In the genomic region with DNA sequence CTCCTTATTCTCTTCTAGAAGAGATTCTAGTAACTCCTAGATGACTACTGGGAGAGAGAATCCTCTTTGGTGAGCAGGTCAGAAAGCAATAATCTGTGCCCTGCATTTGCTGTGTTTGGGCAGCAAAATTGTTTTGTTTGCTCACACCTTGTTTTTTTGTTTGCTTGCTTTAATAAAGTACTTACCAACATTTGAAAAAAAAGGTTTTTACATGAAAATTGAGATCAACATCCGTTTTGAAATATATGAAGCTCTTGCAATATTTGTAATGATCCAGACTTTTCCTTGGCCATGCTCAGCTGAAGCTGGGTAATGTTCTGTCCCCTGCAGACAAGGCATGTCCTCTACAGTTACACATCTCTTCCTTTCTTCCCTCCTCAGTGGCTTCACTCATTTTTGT, we compare ENCODE assay signal across 23 cellular contexts.
DNase-seq lines count a peak whose midpoint lies in the region; ATAC-seq, FAIRE-seq and TF ChIP-seq lines count a peak whose summit lies in the region.
"Had no signal": no experiment of that assay in that cellular context is flagged by ENCODE, and none has a peak within 500 bp of the region (broad histone marks: within the 10 kb centered on the region; RNA-seq: fewer than 3 reads in every experiment).

No MANE protein-coding gene starts in this region.

- H3K4me3 Mint-ChIP-seq in H9: no peak overlapping the region
- H3K4me3 Mint-ChIP-seq: HFFc6 had no signal

- H4K91ac ChIP-seq in H9 (ENCODE audit: insufficient read length, low read depth, low read length): no peak overlapping the region

- peaks cover 5% of the 10 kb centered on the region in 2 experiments for H3K4me1 Mint-ChIP-seq in H9

- no peaks in the 10 kb centered on the region for H3K79me1 ChIP-seq in H9 (ENCODE audit: insufficient read depth, low read depth, low read length, poor library complexity, severe bottlenecking)

- RAD21 ChIA-PET in GM12878 (lab: Charles Lee; ENCODE audit: unreplicated experiment): interaction anchor here (1.0 to 1.2 kb wide), 2 partner anchors 57 to 62 kb away, joined by 3 to 6 read pairs; a partner anchor contains a TSS

- no peak overlapping the region for H2BK20ac ChIP-seq in H9 (ENCODE audit: low read depth, low read length, poor library complexity, severe bottlenecking)

- in situ Hi-C loops in G401 (cut with HindIII; ENCODE audit: low sequenced_read_pairs): no loop called here
- in situ Hi-C loops in GM12878 (cut with MboI): no loop called here

- H3K79me2 ChIP-seq in GM12878 (ENCODE audit: control insufficient read depth, insufficient read depth, low read length) (no peaks in the 10 kb centered on the region), H9 (ENCODE audit: insufficient read depth, low read length) (no peaks in the 10 kb centered on the region)

- no peak overlapping the region for H3K56ac ChIP-seq in H9 (ENCODE audit: insufficient read length, low read depth, low read length)

- H3K27ac Mint-ChIP-seq in H9: no peak overlapping the region; a peak in 1 of 7 replicates
- H3K27ac Mint-ChIP-seq: HFFc6 had no signal

- SMC1A ChIA-PET in GM12878 (lab: Charles Lee; ENCODE audit: uncharacterized antibody, unreplicated experiment): interaction anchor here (1.6 to 7.5 kb wide), 2 partner anchors 29 to 58 kb away, joined by 3 to 53 read pairs; no protein-coding TSS in a partner anchor

- no peaks in the 10 kb centered on the region for H3K36me3 Mint-ChIP-seq in H9 (ENCODE audit: insufficient read depth in 1 of 3, low read depth in 3 of 3)

- no peak overlapping the region for H2BK12ac ChIP-seq in H9 (ENCODE audit: insufficient read length, low read depth, low read length)

- no peak overlapping the region for H2BK120ac ChIP-seq in H9 (ENCODE audit: low read depth, low read length, poor library complexity, severe bottlenecking)

- no peak overlapping the region for H4K5ac ChIP-seq in H9 (ENCODE audit: insufficient read length, low read depth, low read length)

- TF ChIP-seq CTCF in GM12878 (IDR thresholded peaks at IDR 0.05 in 2 of 3, conservative IDR thresholded peaks at IDR 0.05 in 1 of 3; ENCODE audit: control insufficient read depth in 2 of 3, extremely low read depth in 1 of 3, insufficient read depth in 1 of 3, low read depth in 3 of 3, low read length in 3 of 3) (no peak), H9 (conservative IDR thresholded peaks at IDR 0.05) (no peak), RWPE1 (conservative IDR thresholded peaks at IDR 0.05; ENCODE audit: low read depth) (no peak)

- ATAC-seq in GM12878 (no peak), GM18858 (IDR thresholded peaks at IDR 0.05; ENCODE audit: unreplicated experiment) (no peak)
- ATAC-seq: Panc1 had no signal

- H3K4ac ChIP-seq in H9 (ENCODE audit: low read depth, low read length): no peak overlapping the region

- TF ChIP-seq POLR2A in GM12878 (IDR thresholded peaks at IDR 0.05; ENCODE audit: low read depth, low read length): no peak

- no peaks in the 10 kb centered on the region for H3K27me3 ChIP-seq in GM12878 (replicated peaks in 1 of 2; ENCODE audit: control insufficient read depth in 2 of 2, insufficient read depth in 2 of 2, low read length in 1 of 2)
- H3K27me3 ChIP-seq in H9 (ENCODE audit: insufficient read depth, low read length): no peaks in the 10 kb centered on the region

- H3K4me1 ChIP-seq in GM12878 (ENCODE audit: control insufficient read depth, insufficient read depth, low read length) (peaks cover 28% of the 10 kb centered on the region), H9 (ENCODE audit: insufficient read depth, low read length) (peaks cover 3% of the 10 kb centered on the region; the same call in 1 of the 2 replicates)

- H2BK15ac ChIP-seq in H9 (ENCODE audit: low read depth, low read length): no peak overlapping the region

- H3K9ac ChIP-seq in GM12878 (ENCODE audit: control insufficient read depth, insufficient read depth, low read length) (no peak overlapping the region), H9 (ENCODE audit: extremely low read depth, insufficient read length, low read length) (no peak overlapping the region)
- H3K9ac ChIP-seq: GM23248, SK-N-SH had no signal

- no peak for TF ChIP-seq EP300 in GM12878 (IDR thresholded peaks at IDR 0.05; ENCODE audit: borderline replicate concordance in 1 of 2, control insufficient read depth in 1 of 2, low read depth in 2 of 2, low read length in 2 of 2)

- H3K23ac ChIP-seq in H9 (ENCODE audit: insufficient read length, low read depth, low read length): no peak overlapping the region

- BruUV-seq in GM12878 (replicated peaks; lab: Mats Ljungman, UMichigan): no TSS peak

- H3K4me2 ChIP-seq in GM12878 (ENCODE audit: control insufficient read depth, insufficient read depth) (no peak overlapping the region), H9 (ENCODE audit: insufficient read depth, insufficient read length, low read length) (no peak overlapping the region)
- H3K4me2 ChIP-seq: SK-N-SH had no signal

- H3K9me3 Mint-ChIP-seq in H9: no peaks in the 10 kb centered on the region

- H3K27me3 Mint-ChIP-seq in H9 (ENCODE audit: low read depth): no peaks in the 10 kb centered on the region

- no peak overlapping the region for H2AK5ac ChIP-seq in H9 (ENCODE audit: insufficient read length, low read length)

- POLR2A ChIA-PET in GM12878 (lab: Charles Lee) (no interaction called here), RWPE1 (lab: Yijun Ruan, JAX; ENCODE audit: low non-redundant PET) (no interaction called here)

- H3K14ac ChIP-seq in H9 (ENCODE audit: insufficient read depth, low read length): no peak overlapping the region

- no peaks in the 10 kb centered on the region for H3K36me3 ChIP-seq in GM12878 (ENCODE audit: control insufficient read depth in 2 of 2, insufficient read depth in 2 of 2, low read length in 1 of 2)

- peak overlapping the region; percentile 52; the same call in 1 of the 2 replicates for H2AFZ ChIP-seq in GM12878 (ENCODE audit: control insufficient read depth, low read depth, low read length)
- no peak overlapping the region for H2AFZ ChIP-seq in H9 (ENCODE audit: low read length)
- H2AFZ ChIP-seq: GM23248 had no signal

- H4K20me1 ChIP-seq in GM12878 (ENCODE audit: control insufficient read depth, insufficient read depth) (no peaks in the 10 kb centered on the region), H9 (ENCODE audit: control insufficient read depth, insufficient read depth, insufficient read length) (no peaks in the 10 kb centered on the region)

- no peak overlapping the region for H2BK5ac ChIP-seq in H9 (ENCODE audit: insufficient read length, low read length)

- H3K27ac ChIP-seq in GM12878 (ENCODE audit: control insufficient read depth, insufficient read depth) (no peak overlapping the region; the same call in 1 of the 2 replicates), substantia nigra (ENCODE audit: low read depth, low read length, poor library complexity, severe bottlenecking) (peak overlapping the region; percentile 95), H9 (ENCODE audit: insufficient read length, low read depth, low read length) (no peak overlapping the region), RWPE1 (no peak overlapping the region)
- H3K27ac ChIP-seq: GM23248 had no signal

- intact Hi-C loops in GM12878 (cut with micrococcal nuclease; ENCODE audit: unreplicated experiment): no loop called here

- no peak for TF ChIP-seq RAD21 in GM12878 (IDR thresholded peaks at IDR 0.05; ENCODE audit: insufficient read depth, low read depth, low read length)

- no peaks in the 10 kb centered on the region for H3K23me2 ChIP-seq in H9 (ENCODE audit: insufficient read length, low read depth, low read length, poor library complexity, severe bottlenecking)

- H3K4me3 ChIP-seq in GM12878: no peak overlapping the region
- H3K4me3 ChIP-seq: GM23248 had no signal

- H4K8ac ChIP-seq in H9 (replicated peaks; ENCODE audit: insufficient read length, low read depth, low read length): no peak overlapping the region

- DNase-seq in G401 (ENCODE audit: low spot score) (peak; percentile 42), GM12878 (ENCODE audit: low read depth, low spot score) (no peak), inferior parietal cortex (ENCODE audit: extremely low spot score) (peak; percentile 64), substantia nigra (lab: John Stamatoyannopoulos, UW) (peak in 2 of 49 donors; percentile 15 to 16), islet precursor cell (no peak), H9 (no peak), RWPE1 (ENCODE audit: low spot score) (no peak)
- DNase-seq: 8988T, ACHN, DMS153, DND-41, GM23248, H7, HFFc6, NCI-H1092, NCI-H1417 treated with DMSO at 0.1 percent for 48 hours, NCI-H1694 treated with DMSO at 0.1 percent for 48 hours, NCI-H2081, NCI-H2227 treated with DMSO at 0.1 percent for 48 hours, NCI-H526 treated with DMSO at 0.1 percent for 48 hours, SK-N-SH had no signal

- no peaks in the 10 kb centered on the region for H3K9me3 ChIP-seq in GM12878 (replicated peaks; ENCODE audit: control insufficient read depth, insufficient read depth, low read length)
- no peaks in the 10 kb centered on the region for H3K9me3 ChIP-seq in H9 (ENCODE audit: control insufficient read depth, low read depth, low read length)
- H3K9me3 ChIP-seq: SK-N-SH had no signal

- 59% methylated on average over 1 of the region's 1 CpG for WGBS in GM12878 (ENCODE audit: insufficient coverage, insufficient replicate concordance, low lambda C conversion rate, missing lambda C conversion rate)
- WGBS in H9 (ENCODE audit: extremely low coverage, insufficient read length, low lambda C conversion rate): no CpG with 5 or more reads among the region's 1 CpG

- H3K18ac ChIP-seq in H9 (ENCODE audit: insufficient read length, low read depth, low read length): no peak overlapping the region

- CTCF ChIA-PET in GM12878 (lab: Yijun Ruan, JAX) (interaction anchor here (2.7 kb wide), 1 partner anchor 58 kb away, joined by 7 read pairs; no protein-coding TSS in a partner anchor), RWPE1 (lab: Yijun Ruan, JAX) (no interaction called here)

- FAIRE-seq in GM12878 (lab: Jason Lieb, UNC): no peak

- H3T11ph ChIP-seq in H9 (ENCODE audit: low read length): no peak overlapping the region

Comparison
In these comparisons a context has a peak if more than half of its experiments do, and no peak if none do; other contexts are left out.
1. DNase-seq: peak in G401 (single experiment) and inferior parietal cortex (single experiment); none in GM12878 (single experiment), islet precursor cell (single experiment), H9 (single experiment) and RWPE1 (single experiment).